In genomic region chr11:2702771-2703486, GRCh38 we compare ENCODE assay signal across 1 cellular context.
TF ChIP-seq lines count a peak whose summit lies in the region.

No MANE protein-coding gene starts in this region.

TF ChIP-seq in GM12878, 131 proteins besides CTCF, POLR2A, EP300 and RAD21:
- TF ChIP-seq ESRRA (IDR thresholded peaks at IDR 0.05; ENCODE audit: low read length) (no peak), USF1 (IDR thresholded peaks at IDR 0.05; ENCODE audit: borderline replicate concordance, extremely low read length, insufficient read depth, low read depth, low read length) (peak; percentile 36)
